9 cellular contexts compared by ENCODE assay signal in genomic region chr9:132134085-132134484, GRCh38. TPM values are rescaled to one million over a fixed set of nuclear protein-coding genes. Genes with fewer than 3 reads are reported as not detected.
DNase-seq lines count a peak whose midpoint lies in the region; ATAC-seq, FAIRE-seq and TF ChIP-seq lines count a peak whose summit lies in the region.
"Not testable (repeated sequence)": the region's sequence is repeated elsewhere in the genome, so short reads cannot be mapped to it uniquely, and the experiment has no call there.
"Had no signal": no experiment of that assay in that cellular context is flagged by ENCODE, and none has a peak within 500 bp of the region (broad histone marks: within the 10 kb centered on the region; RNA-seq: fewer than 3 reads in every experiment).

No MANE protein-coding gene starts in this region.

- not testable (repeated sequence) for TF ChIP-seq CTCF in bronchial epithelial cell (IDR thresholded peaks at IDR 0.05; ENCODE audit: insufficient read depth, low read length, severe bottlenecking)

- FAIRE-seq in H54 (lab: Jason Lieb, UNC), result peak; percentile 93
- FAIRE-seq in HTR-8/SVneo (lab: Jason Lieb, UNC), result peak; percentile 9
- FAIRE-seq in bronchial epithelial cell (lab: Jason Lieb, UNC), result peak; percentile 50

- H3K4me3 Mint-ChIP-seq in stimulated activated effector memory CD8-positive, alpha-beta T cell treated with anti-CD3 and anti-CD28 coated beads, Interleukin-12 subunit alpha, Interleukin-12 subunit beta, amount 100 ng/mL, for 72 hours, result not testable (repeated sequence)

- H3K27me3 ChIP-seq in bronchial epithelial cell (ENCODE audit: control insufficient read depth, insufficient read depth, low read length), result not testable (repeated sequence)

- peak overlapping the region; percentile 22 for H3K27ac ChIP-seq in epithelial cell of prostate

- DNase-seq in EL, result peak; percentile 7
- not testable (repeated sequence) for DNase-seq in H54 (ENCODE audit: insufficient read length, low spot score); HTR-8/SVneo (ENCODE audit: insufficient read length, low spot score); stimulated activated effector memory CD8-positive, alpha-beta T cell treated with anti-CD3 and anti-CD28 coated beads, Interleukin-12 subunit alpha, Interleukin-12 subunit beta, amount 100 ng/mL, for 72 hours (ENCODE audit: low spot score in 2 of 2)
- DNase-seq in RKO (ENCODE audit: low spot score), result peak; percentile 39
- DNase-seq in bronchial epithelial cell (ENCODE audit: low read depth), result peak; percentile 43
- peak; percentile 20 for DNase-seq in epithelial cell of prostate (ENCODE audit: low read depth, low spot score)
- peak; percentile 14 for DNase-seq in iris pigment epithelial cell (ENCODE audit: low read depth)

- not testable (repeated sequence) for H3K36me3 Mint-ChIP-seq in stimulated activated effector memory CD8-positive, alpha-beta T cell treated with anti-CD3 and anti-CD28 coated beads, Interleukin-12 subunit alpha, Interleukin-12 subunit beta, amount 100 ng/mL, for 72 hours

- H3K27ac Mint-ChIP-seq in stimulated activated effector memory CD8-positive, alpha-beta T cell treated with anti-CD3 and anti-CD28 coated beads, Interleukin-12 subunit alpha, Interleukin-12 subunit beta, amount 100 ng/mL, for 72 hours, result not testable (repeated sequence)

- H3K4me3 ChIP-seq in bronchial epithelial cell (ENCODE audit: low read depth, low read length), result not testable (repeated sequence)

- TF ChIP-seq POLR2A in H54 (IDR thresholded peaks at IDR 0.05; ENCODE audit: low read depth, low read length), result not testable (repeated sequence)

- peak; percentile 61 for ATAC-seq in stimulated activated effector memory CD8-positive, alpha-beta T cell treated with anti-CD3 and anti-CD28 coated beads, Interleukin-12 subunit alpha, Interleukin-12 subunit beta, amount 100 ng/mL, for 72 hours

- not testable (repeated sequence) for H3K4me1 Mint-ChIP-seq in stimulated activated effector memory CD8-positive, alpha-beta T cell treated with anti-CD3 and anti-CD28 coated beads, Interleukin-12 subunit alpha, Interleukin-12 subunit beta, amount 100 ng/mL, for 72 hours

- H3K9me3 Mint-ChIP-seq in stimulated activated effector memory CD8-positive, alpha-beta T cell treated with anti-CD3 and anti-CD28 coated beads, Interleukin-12 subunit alpha, Interleukin-12 subunit beta, amount 100 ng/mL, for 72 hours, result not testable (repeated sequence)

- H3K36me3 ChIP-seq in bronchial epithelial cell (ENCODE audit: control insufficient read depth, insufficient read depth, low read length), result not testable (repeated sequence)

RNA-seq across cellular contexts. Expression of gene NTNG2, which starts 27.8 kb away (rescaled TPM):
- total RNA-seq in bronchial epithelial cell, result under 0.01 TPM in 1 of 2 replicates, not detected in the other
- total RNA-seq: Caco-2 had no signal

RNA-seq across cellular contexts. Expression of gene MED27, which starts 54.4 kb away (rescaled TPM):
- 10.5 and 19.3 TPM in 2 replicates for total RNA-seq in bronchial epithelial cell
